1 cellular context compared by ENCODE assay signal in the genomic region with DNA sequence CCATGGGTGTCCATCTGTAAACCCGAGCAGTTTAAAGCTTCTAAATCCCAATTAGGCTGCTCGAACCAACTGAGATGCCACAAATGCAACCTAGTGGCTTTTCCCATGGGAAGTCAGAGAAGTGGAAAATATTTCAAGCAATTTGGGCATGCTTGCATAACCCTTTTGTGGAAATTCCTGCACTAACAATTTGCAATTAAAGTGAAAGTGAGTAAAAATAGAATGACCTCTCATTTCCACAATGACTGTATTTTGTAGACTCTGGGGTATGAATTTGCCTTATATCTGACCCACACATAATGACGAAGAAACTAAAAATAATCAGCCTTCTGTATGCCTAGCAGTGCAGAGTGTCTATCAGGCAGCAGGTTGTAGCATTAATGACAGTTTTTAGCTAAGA.
A peak's percentile ranks its signal among the peaks of the same experiment; 100 is the strongest.
TF ChIP-seq lines count a peak whose summit lies in the region.

No MANE protein-coding gene starts in this region.

TF ChIP-seq in liver, 16 proteins besides CTCF, POLR2A, EP300 and RAD21 (continued from another document):
- TF ChIP-seq REST (IDR thresholded peaks at IDR 0.05) (no peak), NR2F2 (IDR thresholded peaks at IDR 0.05) (no peak), FOXA1 (IDR thresholded peaks at IDR 0.05) (no peak), SP1 (IDR thresholded peaks at IDR 0.05) (peak; percentile 22), GABPA (IDR thresholded peaks at IDR 0.05 in 1 of 2, conservative IDR thresholded peaks at IDR 0.05 in 1 of 2) (no peak), HNF4G (IDR thresholded peaks at IDR 0.05) (no peak), RXRA (IDR thresholded peaks at IDR 0.05) (peak in 1 of 2 donors; percentile 26)
- TF ChIP-seq, protein P1, sequence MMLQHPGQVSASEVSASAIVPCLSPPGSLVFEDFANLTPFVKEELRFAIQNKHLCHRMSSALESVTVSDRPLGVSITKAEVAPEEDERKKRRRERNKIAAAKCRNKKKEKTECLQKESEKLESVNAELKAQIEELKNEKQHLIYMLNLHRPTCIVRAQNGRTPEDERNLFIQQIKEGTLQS (IDR thresholded peaks at IDR 0.05) = no peak
- TF ChIP-seq, protein P2, sequence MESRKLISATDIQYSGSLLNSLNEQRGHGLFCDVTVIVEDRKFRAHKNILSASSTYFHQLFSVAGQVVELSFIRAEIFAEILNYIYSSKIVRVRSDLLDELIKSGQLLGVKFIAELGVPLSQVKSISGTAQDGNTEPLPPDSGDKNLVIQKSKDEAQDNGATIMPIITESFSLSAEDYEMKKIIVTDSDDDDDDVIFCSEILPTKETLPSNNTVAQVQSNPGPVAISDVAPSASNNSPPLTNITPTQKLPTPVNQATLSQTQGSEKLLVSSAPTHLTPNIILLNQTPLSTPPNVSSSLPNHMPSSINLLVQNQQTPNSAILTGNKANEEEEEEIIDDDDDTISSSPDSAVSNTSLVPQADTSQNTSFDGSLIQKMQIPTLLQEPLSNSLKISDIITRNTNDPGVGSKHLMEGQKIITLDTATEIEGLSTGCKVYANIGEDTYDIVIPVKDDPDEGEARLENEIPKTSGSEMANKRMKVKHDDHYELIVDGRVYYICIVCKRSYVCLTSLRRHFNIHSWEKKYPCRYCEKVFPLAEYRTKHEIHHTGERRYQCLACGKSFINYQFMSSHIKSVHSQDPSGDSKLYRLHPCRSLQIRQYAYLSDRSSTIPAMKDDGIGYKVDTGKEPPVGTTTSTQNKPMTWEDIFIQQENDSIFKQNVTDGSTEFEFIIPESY (IDR thresholded peaks at IDR 0.05) = no peak
TF ChIP-seq in liver: peak in this region for 2.
